In the genomic region with DNA sequence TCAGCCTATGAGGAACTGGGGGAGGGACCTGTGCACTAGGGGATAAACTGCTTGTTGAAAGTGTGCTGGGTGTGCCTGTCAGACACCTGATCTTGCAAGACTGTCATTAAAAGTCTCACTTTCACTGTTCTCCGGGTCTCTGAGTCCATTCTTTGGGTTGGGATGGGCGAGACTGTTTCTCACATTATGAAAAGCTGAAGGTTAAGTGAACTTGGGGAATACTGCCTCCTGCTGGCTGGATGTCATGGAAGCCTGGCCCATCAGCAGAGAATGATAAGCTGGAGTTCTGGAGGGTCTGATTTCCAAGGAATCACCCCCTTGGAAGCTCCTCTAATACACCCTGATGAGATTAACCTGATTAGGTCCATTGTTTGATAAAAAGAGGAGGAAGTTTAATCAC, we compare ENCODE assay signal across 9 cellular contexts. TPM values are rescaled to one million over a fixed set of nuclear protein-coding genes. Genes with fewer than 3 reads are reported as not detected.
DNase-seq lines count a peak whose midpoint lies in the region; ATAC-seq and TF ChIP-seq lines count a peak whose summit lies in the region.
"Had no signal": no experiment of that assay in that cellular context is flagged by ENCODE, and none has a peak within 500 bp of the region (broad histone marks: within the 10 kb centered on the region; RNA-seq: fewer than 3 reads in every experiment).

No MANE protein-coding gene starts in this region.

- H3K9me3 ChIP-seq in Karpas-422 (ENCODE audit: low read length) (no peaks in the 10 kb centered on the region), vagina (no peaks in the 10 kb centered on the region)
- H3K9me3 ChIP-seq: HAP-1 had no signal

- H3K9me2 ChIP-seq in Karpas-422 (replicated peaks; ENCODE audit: insufficient read depth, low read length), result no peaks in the 10 kb centered on the region

- DNase-seq in Karpas-422, result peak; percentile 84
- DNase-seq in activated CD8-positive, alpha-beta memory T cell treated with anti-CD3 and anti-CD28 coated beads, Interleukin-2, amount 50 U/mL, for 48 hours, result peak; percentile 82
- DNase-seq in glomerular endothelial cell (ENCODE audit: extremely low read depth, low read depth, low spot score), result peak; percentile 9
- DNase-seq in stimulated activated CD4-positive, alpha-beta T cell treated with anti-CD3 and anti-CD28 coated beads, Interleukin-4, amount 100 ng/mL, for 48 hours (ENCODE audit: low read depth in 2 of 2), result peak; percentile 46 to 59
- DNase-seq in vagina (ENCODE audit: extremely low spot score in 2 of 2), result no peak
- no peak for DNase-seq in retina

- H3K9ac ChIP-seq in Karpas-422 (ENCODE audit: low read length), result no peak overlapping the region

- no peaks in the 10 kb centered on the region for H4K20me1 ChIP-seq in Karpas-422 (ENCODE audit: insufficient read depth, low read depth, low read length)

- intact Hi-C loops in vagina (cut with DNase I), result no loop called here

- no peak overlapping the region for H3K27ac ChIP-seq in C4-2B
- no peak overlapping the region for H3K27ac ChIP-seq in Karpas-422 (ENCODE audit: low read length)
- H3K27ac ChIP-seq in vagina, result no peak overlapping the region

- no peaks in the 10 kb centered on the region for H3K27me3 ChIP-seq in Karpas-422 (ENCODE audit: low read length)
- H3K27me3 ChIP-seq in vagina, result no peaks in the 10 kb centered on the region

- H3K36me3 ChIP-seq in Karpas-422 (ENCODE audit: insufficient read depth, low read length) (no peaks in the 10 kb centered on the region), vagina (no peaks in the 10 kb centered on the region)
- H3K36me3 ChIP-seq: HAP-1 had no signal

- no peaks in the 10 kb centered on the region for H3K79me2 ChIP-seq in Karpas-422 (ENCODE audit: low read length)

- peaks cover 6% of the 10 kb centered on the region for H3K4me1 ChIP-seq in Karpas-422 (ENCODE audit: low read length)
- H3K4me1 ChIP-seq in vagina, result no peaks in the 10 kb centered on the region
- H3K4me1 ChIP-seq: HAP-1 had no signal

- H3K4me3 ChIP-seq in Karpas-422 (ENCODE audit: low read length), result no peak overlapping the region
- no peak overlapping the region for H3K4me3 ChIP-seq in vagina
- H3K4me3 ChIP-seq: HAP-1 had no signal

- TF ChIP-seq POLR2A in vagina (IDR thresholded peaks at IDR 0.05), result no peak

- H3K4me2 ChIP-seq in Karpas-422 (ENCODE audit: low read depth, low read length, poor library complexity, severe bottlenecking), result peak overlapping the region; percentile 10

- no peak for ATAC-seq in HG02759 (IDR thresholded peaks at IDR 0.05; ENCODE audit: unreplicated experiment)

- TF ChIP-seq CTCF in C4-2B (conservative IDR thresholded peaks at IDR 0.05) (peak; percentile 74), vagina (IDR thresholded peaks at IDR 0.05) (peak in 1 of 3 experiments; percentile 10)

- peak overlapping the region; percentile 63 for H2AFZ ChIP-seq in Karpas-422 (ENCODE audit: low read length)

RNA-seq across cellular contexts. Expression of gene VPREB1, which starts 9.0 kb away (rescaled TPM):
- not detected in 2 replicates for total RNA-seq in Karpas-422 (2014; rRNA removed; shearing (Covaris generic); ENCODE audit: low replicate concordance)
- total RNA-seq in glomerular endothelial cell, result not detected in 2 replicates
- not detected for total RNA-seq in vagina

Comparison
In these comparisons a context has a peak if more than half of its experiments do, and no peak if none do; other contexts are left out.
1. DNase-seq: peak in Karpas-422 (single experiment), activated CD8-positive, alpha-beta memory T cell treated with anti-CD3 and anti-CD28 coated beads, Interleukin-2, amount 50 U/mL, for 48 hours (single experiment), glomerular endothelial cell (single experiment) and stimulated activated CD4-positive, alpha-beta T cell treated with anti-CD3 and anti-CD28 coated beads, Interleukin-4, amount 100 ng/mL, for 48 hours (2 of 2); none in vagina (0 of 2) and retina (single experiment).